In genomic region chr5:56565693-56566092, GRCh38 we compare ENCODE assay signal across 12 cellular contexts.
A peak's percentile ranks its signal among the peaks of the same experiment; 100 is the strongest.
DNase-seq lines count a peak whose midpoint lies in the region; ATAC-seq and TF ChIP-seq lines count a peak whose summit lies in the region.
"Had no signal": no experiment of that assay in that cellular context is flagged by ENCODE, and none has a peak within 500 bp of the region (broad histone marks: within the 10 kb centered on the region; RNA-seq: fewer than 3 reads in every experiment).

No MANE protein-coding gene starts in this region.

- TF ChIP-seq CTCF in GM12865 (IDR thresholded peaks at IDR 0.05; ENCODE audit: insufficient read depth, low read depth, low read length, missing control alignments) (no peak), chondrocyte (IDR thresholded peaks at IDR 0.05) (no peak), mammary epithelial cell (conservative IDR thresholded peaks at IDR 0.05 in 1 of 2, IDR thresholded peaks at IDR 0.05 in 1 of 2; ENCODE audit: extremely low read depth in 1 of 2, insufficient read depth in 1 of 2, low read depth in 1 of 2, low read length in 2 of 2) (no peak)

- H3K9ac ChIP-seq in mammary epithelial cell (ENCODE audit: insufficient read depth, low read length), result no peak overlapping the region

- H3K9me3 Mint-ChIP-seq in chondrocyte (ENCODE audit: low read depth), result no peaks in the 10 kb centered on the region

- intact Hi-C loops in mammary epithelial cell (cut with micrococcal nuclease) (no loop called here), posterior cingulate gyrus (cut with DNase I) (no loop called here)

- no peaks in the 10 kb centered on the region for H3K79me2 ChIP-seq in mammary epithelial cell (ENCODE audit: insufficient read depth, low read length)

- H3K9me3 ChIP-seq in mammary epithelial cell (replicated peaks; ENCODE audit: insufficient read depth, low read length), result no peaks in the 10 kb centered on the region

- dilution Hi-C loops in mammary epithelial cell (cut with HindIII; ENCODE audit: low sequenced_read_pairs), result no loop called here

- no peaks in the 10 kb centered on the region for H3K27me3 Mint-ChIP-seq in chondrocyte (ENCODE audit: low read depth)

- no peaks in the 10 kb centered on the region for H4K20me1 ChIP-seq in mammary epithelial cell (ENCODE audit: insufficient read depth, low read length)

- WGBS in mammary epithelial cell (ENCODE audit: low coverage, missing lambda C conversion rate), result 64% methylated on average over 3 of the region's 3 CpGs

- no peaks in the 10 kb centered on the region for H3K36me3 ChIP-seq in mammary epithelial cell (ENCODE audit: insufficient read depth, low read length)

- no peak overlapping the region for H3K4me3 Mint-ChIP-seq in chondrocyte (ENCODE audit: unreplicated experiment)

- no peaks in the 10 kb centered on the region for H3K36me3 Mint-ChIP-seq in chondrocyte (ENCODE audit: low read depth)

- no TSS peak for BruUV-seq in mammary epithelial cell (replicated peaks; lab: Mats Ljungman, UMichigan)

- in situ Hi-C loops in mammary epithelial cell (cut with MboI; ENCODE audit: low sequenced_read_pairs in 2 of 2), result no loop called here

- no peaks in the 10 kb centered on the region for H3K27me3 ChIP-seq in mammary epithelial cell (ENCODE audit: insufficient read depth, low read length)

- peak overlapping the region; percentile 90 for H3K27ac Mint-ChIP-seq in chondrocyte (ENCODE audit: unreplicated experiment)

- H3K4me1 Mint-ChIP-seq in chondrocyte (ENCODE audit: low read depth), result peaks cover 54% of the 10 kb centered on the region

- no peak overlapping the region for H2AFZ ChIP-seq in mammary epithelial cell (ENCODE audit: low read depth, low read length)

- ATAC-seq in GM21367 (IDR thresholded peaks at IDR 0.05; ENCODE audit: unreplicated experiment) (peak; percentile 85), HG03354 (IDR thresholded peaks at IDR 0.05; ENCODE audit: poor library complexity, severe bottlenecking, unreplicated experiment) (peak; percentile 71)

- no peak overlapping the region for H3K4me3 ChIP-seq in GM12865 (ENCODE audit: low read depth, low read length)
- no peak overlapping the region for H3K4me3 ChIP-seq in mammary epithelial cell (replicated peaks in 1 of 3; ENCODE audit: insufficient read depth in 1 of 3, low read depth in 2 of 3, low read length in 3 of 3)

- CTCF ChIA-PET in mammary epithelial cell (lab: Charles Lee; ENCODE audit: low non-redundant PET), result no interaction called here

- no peak overlapping the region for H3K4me2 ChIP-seq in mammary epithelial cell (ENCODE audit: insufficient read depth, low read depth, low read length)

- DNase-seq in GM12865 (ENCODE audit: low read depth) (peak; percentile 50), chondrocyte (ENCODE audit: low spot score) (no peak), NCI-H446 treated with DMSO at 0.1 percent for 48 hours (lab: John Stamatoyannopoulos, UW) (no peak), mammary epithelial cell (no peak), posterior cingulate gyrus (no peak), NCI-H510A treated with DMSO at 0.1 percent for 48 hours (lab: John Stamatoyannopoulos, UW) (no peak)
- DNase-seq: central memory CD4-positive, alpha-beta T cell; T-helper 1 cell had no signal

- H3K27ac ChIP-seq in mammary epithelial cell (ENCODE audit: insufficient read depth, low read depth, low read length), result no peak overlapping the region
- H3K27ac ChIP-seq: C4-2B, HL-60 had no signal

- peaks cover 14% of the 10 kb centered on the region for H3K4me1 ChIP-seq in mammary epithelial cell (ENCODE audit: insufficient read depth, low read length)
